In genomic region chr3:195579281-195579680, GRCh38 we compare ENCODE assay signal across 15 cellular contexts. TPM values are rescaled to one million over a fixed set of nuclear protein-coding genes. Genes with fewer than 3 reads are reported as not detected.
DNase-seq lines count a peak whose midpoint lies in the region; TF ChIP-seq lines count a peak whose summit lies in the region.
"Had no signal": no experiment of that assay in that cellular context is flagged by ENCODE, and none has a peak within 500 bp of the region (broad histone marks: within the 10 kb centered on the region; RNA-seq: fewer than 3 reads in every experiment).

No MANE protein-coding gene starts in this region.

- H3K27me3 Mint-ChIP-seq in MCF 10A (ENCODE audit: insufficient read depth, unreplicated experiment) = no peaks in the 10 kb centered on the region
- H3K27me3 Mint-ChIP-seq: IgD-negative memory B cell had no signal

- H3K4me1 ChIP-seq in breast epithelium = no peaks in the 10 kb centered on the region

- no peak overlapping the region for H3K27ac Mint-ChIP-seq in MCF 10A (ENCODE audit: low read depth, unreplicated experiment)

- DNase-seq in breast epithelium (ENCODE audit: low spot score in 2 of 2) = no peak
- DNase-seq in MCF 10A (ENCODE audit: unreplicated experiment) = no peak
- no peak for DNase-seq in coronary artery (ENCODE audit: low spot score)
- no peak for DNase-seq in substantia nigra (lab: John Stamatoyannopoulos, UW)
- no peak for DNase-seq in SKM-1 (lab: John Stamatoyannopoulos, UW; ENCODE audit: unreplicated experiment)
- no peak for DNase-seq in NCI-H2107 treated with DMSO at 0.1 percent for 48 hours (lab: John Stamatoyannopoulos, UW; ENCODE audit: unreplicated experiment)
- DNase-seq in NCI-H2107 (lab: John Stamatoyannopoulos, UW) = no peak
- DNase-seq: Caco-2; CD8-positive, alpha-beta memory T cell; DMS53; GF-D8; H7 had no signal

- CTCF ChIA-PET in MCF 10A (lab: Yijun Ruan, JAX) = no interaction called here

- H3K4me3 Mint-ChIP-seq in MCF 10A (ENCODE audit: unreplicated experiment) = no peak overlapping the region
- H3K4me3 Mint-ChIP-seq: CD8-positive, alpha-beta memory T cell; IgD-negative memory B cell had no signal

- no peaks in the 10 kb centered on the region for H3K9me3 ChIP-seq in breast epithelium
- H3K9me3 ChIP-seq: Caco-2 had no signal

- H3K36me3 ChIP-seq in breast epithelium = no peaks in the 10 kb centered on the region

- H3K4me3 ChIP-seq in breast epithelium (peak overlapping the region in 2 of 3 donors; percentile 53 to 66), coronary artery (peak overlapping the region; percentile 34)

- H3K4me1 Mint-ChIP-seq in MCF 10A (ENCODE audit: insufficient read depth, unreplicated experiment) = peaks cover 8% of the 10 kb centered on the region
- H3K4me1 Mint-ChIP-seq: CD8-positive, alpha-beta memory T cell; IgD-negative memory B cell had no signal

- TF ChIP-seq CTCF in breast epithelium (IDR thresholded peaks at IDR 0.05) (no peak), MCF 10A (IDR thresholded peaks at IDR 0.05; ENCODE audit: unreplicated experiment) (no peak), coronary artery (IDR thresholded peaks at IDR 0.05) (no peak)

- BruUV-seq in MCF 10A (replicated peaks; lab: Mats Ljungman, UMichigan) = no TSS peak

- H3K27ac ChIP-seq in breast epithelium = peak overlapping the region in 1 of 2 donors; percentile 27
- no peak overlapping the region for H3K27ac ChIP-seq in coronary artery
- peak overlapping the region; percentile 73 for H3K27ac ChIP-seq in substantia nigra (ENCODE audit: low read depth, low read length, poor library complexity, severe bottlenecking)
- H3K27ac ChIP-seq: 22Rv1 had no signal

- no peak for TF ChIP-seq POLR2A in breast epithelium (IDR thresholded peaks at IDR 0.05)

- no peaks in the 10 kb centered on the region for H3K27me3 ChIP-seq in breast epithelium

- no peaks in the 10 kb centered on the region for H3K9me3 Mint-ChIP-seq in MCF 10A (ENCODE audit: unreplicated experiment)
- H3K9me3 Mint-ChIP-seq: CD8-positive, alpha-beta memory T cell; IgD-negative memory B cell had no signal

- intact Hi-C loops in breast epithelium (cut with DNase I; ENCODE audit: low total_unique reads) (loop anchor here (10.0 kb wide), 1 partner anchor 1254 kb away; no protein-coding TSS in a partner anchor), MCF 10A (cut with micrococcal nuclease) (no loop called here)

- POLR2A ChIA-PET in MCF 10A (lab: Yijun Ruan, JAX) = no interaction called here

- peaks cover 5% of the 10 kb centered on the region for H3K36me3 Mint-ChIP-seq in MCF 10A (ENCODE audit: insufficient read depth, unreplicated experiment)
- H3K36me3 Mint-ChIP-seq: CD8-positive, alpha-beta memory T cell; IgD-negative memory B cell had no signal

RNA-seq across cellular contexts. Expression of gene APOD, which starts 4.5 kb away (rescaled TPM):
- total RNA-seq in breast epithelium (1,000 to 10,000 TPM in 2 of 3 donors, 100 to 1,000 TPM in 1; 651 to 2,224 (median 1,247) TPM), MCF 10A (2022) (0.83 and 1.9 TPM in 2 replicates)
- total RNA-seq: A673, H7 had no signal

RNA-seq across cellular contexts. Expression of gene PPP1R2, which starts 36.2 kb away (rescaled TPM):
- total RNA-seq in breast epithelium (10 to 100 TPM; 44.8 to 65.7 (median 61.6) TPM), MCF 10A (2022) (53.0 and 68.6 TPM in 2 replicates)

Comparison
In these comparisons a context has a peak if more than half of its experiments do, and no peak if none do; other contexts are left out.
1. RNA of gene APOD, which starts 4.5 kb away (total RNA-seq): 651 to 2,224 TPM in breast epithelium; 0.83 to 1.9 TPM in MCF 10A; every median in the first group is over 100 times any median in the second.